ENCODE assay signal across 8 cellular contexts in the genomic region with DNA sequence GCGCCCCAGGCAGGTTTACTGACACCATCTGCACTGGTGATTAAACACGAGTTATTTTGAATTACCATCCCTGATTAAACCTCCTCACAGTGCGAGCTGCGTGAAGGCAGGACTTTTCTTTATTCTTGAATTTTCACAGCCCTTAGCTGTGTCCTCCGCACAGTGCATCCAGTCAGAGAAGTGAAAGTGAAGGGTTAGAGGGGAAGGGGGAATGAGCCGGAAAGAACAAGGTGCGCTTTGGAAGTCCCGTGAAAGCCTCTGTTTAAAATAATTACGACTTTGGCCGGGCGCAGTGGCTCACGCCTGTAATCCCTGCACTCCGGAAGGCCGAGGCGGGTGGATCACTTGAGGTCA. TPM values are rescaled to one million over a fixed set of nuclear protein-coding genes. Genes with fewer than 3 reads are reported as not detected.
DNase-seq lines count a peak whose midpoint lies in the region; ATAC-seq, FAIRE-seq and TF ChIP-seq lines count a peak whose summit lies in the region.
"Not testable (repeated sequence)": the region's sequence is repeated elsewhere in the genome, so short reads cannot be mapped to it uniquely, and the experiment has no call there.

No MANE protein-coding gene starts in this region.

- not testable (repeated sequence) for H2BK5ac ChIP-seq in H1 (ENCODE audit: low read depth, low read length)

- TF ChIP-seq EP300 in H1 (IDR thresholded peaks at IDR 0.05; ENCODE audit: borderline replicate concordance in 1 of 2, low read depth in 2 of 2, low read length in 2 of 2); ovary (IDR thresholded peaks at IDR 0.05); stomach (IDR thresholded peaks at IDR 0.05): not testable (repeated sequence)

- H3K27me3 ChIP-seq in A673 (replicated peaks; ENCODE audit: insufficient read depth, low read depth, low read length, poor library complexity); HUES64 (ENCODE audit: insufficient read depth, low read length); H1 (replicated peaks in 1 of 4; ENCODE audit: control insufficient read depth in 3 of 4, extremely low read depth in 1 of 4, insufficient read depth in 3 of 4, low read length in 3 of 4); left ventricle myocardium inferior (ENCODE audit: low read depth); lower lobe of right lung (ENCODE audit: low read depth); ovary; stomach: not testable (repeated sequence)

- intact Hi-C loops in A673 (cut with micrococcal nuclease; ENCODE audit: unreplicated experiment); left ventricle myocardium inferior (cut with micrococcal nuclease); lower lobe of right lung (cut with DNase I); ovary (cut with DNase I); stomach (cut with DNase I; ENCODE audit: low total_unique reads): not testable (repeated sequence)

- H3K4me3 ChIP-seq in A673 (ENCODE audit: low read depth, low read length, poor library complexity, severe bottlenecking): not testable (repeated sequence)
- H3K4me3 ChIP-seq in HUES64 (ENCODE audit: low read length) (peak overlapping the region; percentile 20), H1 (ENCODE audit: extremely low read depth in 1 of 4, insufficient read depth in 2 of 4, low read depth in 3 of 4, low read length in 4 of 4) (peak overlapping the region in 1 of 4 experiments; percentile 31; a peak in 2 of 8 replicates), left ventricle myocardium inferior (peak overlapping the region; percentile 61), lower lobe of right lung (peak overlapping the region; percentile 39), ovary (peak overlapping the region; percentile 32), stomach (peak overlapping the region; percentile 25 to 41 (median 36))

- H3K27ac ChIP-seq in A673 (ENCODE audit: low read depth, low read length, poor library complexity, severe bottlenecking) (peak overlapping the region; percentile 71), left ventricle myocardium inferior (replicated peaks) (peak overlapping the region; percentile 76), lower lobe of right lung (peak overlapping the region; percentile 60), ovary (peak overlapping the region; percentile 53 to 66), stomach (peak overlapping the region; percentile 62 to 86 (median 83))
- H3K27ac ChIP-seq in HUES64 (ENCODE audit: low read depth, low read length); H1 (ENCODE audit: low read depth, low read length): not testable (repeated sequence)

- not testable (repeated sequence) for TF ChIP-seq POLR2A in H1 (IDR thresholded peaks at IDR 0.05; ENCODE audit: control extremely low read depth in 1 of 2, low read depth in 2 of 2, low read length in 2 of 2); ovary (IDR thresholded peaks at IDR 0.05); stomach (IDR thresholded peaks at IDR 0.05)

- H3K4me1 Mint-ChIP-seq in activated naive CD8-positive, alpha-beta T cell treated with anti-CD3 and anti-CD28 coated beads for 36 hours: peaks cover 16% of the 10 kb centered on the region

- not testable (repeated sequence) for H2AFZ ChIP-seq in H1 (ENCODE audit: low read length)

- H3K4ac ChIP-seq in H1 (replicated peaks; ENCODE audit: insufficient read length, low read depth, low read length): not testable (repeated sequence)

- H2BK15ac ChIP-seq in H1 (ENCODE audit: low read length): not testable (repeated sequence)

- WGBS in HUES64: 0% methylated on average over 1 of the region's 15 CpGs
- no CpG with 5 or more reads among the region's 15 CpGs for WGBS in H1 (ENCODE audit: extremely low coverage in 1 of 2, insufficient coverage in 1 of 2, insufficient read length in 1 of 2, insufficient replicate concordance in 2 of 2, low coverage in 1 of 2, low lambda C conversion rate in 2 of 2, missing lambda C conversion rate in 1 of 2), 2 experiments
- WGBS in ovary, 3 donors: 0 to 4% (median 2%) methylated on average over 6 to 7 of the region's 15 CpGs
- WGBS in stomach, 5 donors: 0 to 11% (median 3%) methylated on average over 1 to 6 of the region's 15 CpGs; no CpG with 5 or more reads in 1 of the 5 donors

- H3K79me2 ChIP-seq in H1 (ENCODE audit: control insufficient read depth in 1 of 2, insufficient read depth in 2 of 2, low read length in 2 of 2): not testable (repeated sequence)

- not testable (repeated sequence) for TF ChIP-seq CTCF in A673 (conservative IDR thresholded peaks at IDR 0.05; ENCODE audit: low read depth, low read length); H1 (IDR thresholded peaks at IDR 0.05; ENCODE audit: control extremely low read depth in 1 of 3, insufficient read depth in 1 of 3, low read depth in 1 of 3, low read length in 3 of 3); left ventricle myocardium inferior (IDR thresholded peaks at IDR 0.05; ENCODE audit: borderline replicate concordance); lower lobe of right lung (IDR thresholded peaks at IDR 0.05); ovary (IDR thresholded peaks at IDR 0.05); stomach (IDR thresholded peaks at IDR 0.05)

- TF ChIP-seq RAD21 in H1 (IDR thresholded peaks at IDR 0.05 in 1 of 2, conservative IDR thresholded peaks at IDR 0.05 in 1 of 2; ENCODE audit: low read depth in 2 of 2, low read length in 2 of 2): not testable (repeated sequence)

- H3K27me3 Mint-ChIP-seq in activated naive CD8-positive, alpha-beta T cell treated with anti-CD3 and anti-CD28 coated beads for 36 hours: not testable (repeated sequence)

- ATAC-seq in lower lobe of right lung: peak; percentile 14 to 45

- not testable (repeated sequence) for H3K9me3 ChIP-seq in A673 (ENCODE audit: low read depth, low read length, poor library complexity, severe bottlenecking); HUES64 (ENCODE audit: insufficient read depth, low read depth, low read length); H1 (ENCODE audit: insufficient read depth in 2 of 2, low read depth in 1 of 2, low read length in 1 of 2); left ventricle myocardium inferior (replicated peaks); lower lobe of right lung; ovary; stomach

- H2AK5ac ChIP-seq in H1 (ENCODE audit: low read depth, low read length): not testable (repeated sequence)

- H3K79me1 ChIP-seq in H1 (ENCODE audit: low read depth, low read length): not testable (repeated sequence)

- H3K14ac ChIP-seq in H1 (ENCODE audit: insufficient read length): not testable (repeated sequence)

- not testable (repeated sequence) for H3K9me3 Mint-ChIP-seq in activated naive CD8-positive, alpha-beta T cell treated with anti-CD3 and anti-CD28 coated beads for 36 hours

- not testable (repeated sequence) for H3K9ac ChIP-seq in HUES64 (ENCODE audit: low read depth, low read length); H1 (replicated peaks in 1 of 4; ENCODE audit: extremely low read depth in 1 of 4, low read depth in 3 of 4, low read length in 3 of 4)

- H2BK20ac ChIP-seq in H1 (ENCODE audit: low read length): not testable (repeated sequence)

- H3K23ac ChIP-seq in H1 (ENCODE audit: insufficient read length): not testable (repeated sequence)

- H2BK120ac ChIP-seq in H1 (replicated peaks; ENCODE audit: low read depth, low read length): not testable (repeated sequence)

- H3K4me1 ChIP-seq in A673 (ENCODE audit: insufficient read depth, low read length, poor library complexity, severe bottlenecking) (peaks cover 19% of the 10 kb centered on the region), HUES64 (ENCODE audit: insufficient read depth, low read length) (peaks cover 14% of the 10 kb centered on the region), left ventricle myocardium inferior (peaks cover 29% of the 10 kb centered on the region), lower lobe of right lung (peaks cover 12% of the 10 kb centered on the region), stomach (peaks cover 4 to 26% (median 16%) of the 10 kb centered on the region in 4 donors)
- not testable (repeated sequence) for H3K4me1 ChIP-seq in H1 (replicated peaks in 1 of 4; ENCODE audit: control insufficient read depth in 3 of 4, insufficient read depth in 4 of 4, low read length in 3 of 4); ovary (ENCODE audit: insufficient read depth)

- H4K91ac ChIP-seq in H1 (replicated peaks; ENCODE audit: insufficient read length, low read length): not testable (repeated sequence)

- not testable (repeated sequence) for FAIRE-seq in H1 (lab: Jason Lieb, UNC)

- H3K4me3 Mint-ChIP-seq in activated naive CD8-positive, alpha-beta T cell treated with anti-CD3 and anti-CD28 coated beads for 36 hours: peak overlapping the region; percentile 29

- not testable (repeated sequence) for H3K56ac ChIP-seq in H1 (replicated peaks; ENCODE audit: insufficient read length, low read depth, low read length)

- not testable (repeated sequence) for H3K36me3 ChIP-seq in A673 (ENCODE audit: insufficient read depth, low read length, poor library complexity, severe bottlenecking); HUES64 (ENCODE audit: insufficient read depth, low read length); H1 (ENCODE audit: control insufficient read depth in 2 of 4, insufficient read depth in 4 of 4, low read length in 3 of 4); left ventricle myocardium inferior; lower lobe of right lung; ovary; stomach

- H4K8ac ChIP-seq in H1 (ENCODE audit: extremely low read depth, insufficient read depth, low read length): not testable (repeated sequence)

- not testable (repeated sequence) for BruUV-seq in A673 (replicated peaks; lab: Mats Ljungman, UMichigan)

- not testable (repeated sequence) for H2BK12ac ChIP-seq in H1 (ENCODE audit: low read depth, low read length)

- not testable (repeated sequence) for H4K20me1 ChIP-seq in H1 (replicated peaks in 1 of 2; ENCODE audit: control insufficient read depth in 1 of 2, insufficient read depth in 2 of 2, low read length in 2 of 2)

- H3K36me3 Mint-ChIP-seq in activated naive CD8-positive, alpha-beta T cell treated with anti-CD3 and anti-CD28 coated beads for 36 hours: not testable (repeated sequence)

- CTCF ChIA-PET in A673 (lab: Charles Lee); H1 (lab: Charles Lee; ENCODE audit: partially characterized antibody): not testable (repeated sequence)

- DNase-seq in A673 (ENCODE audit: low spot score); activated naive CD8-positive, alpha-beta T cell treated with anti-CD3 and anti-CD28 coated beads for 36 hours; H1 (ENCODE audit: low read depth in 1 of 2, low spot score in 2 of 2); left ventricle myocardium inferior; lower lobe of right lung; ovary; stomach: not testable (repeated sequence)

- not testable (repeated sequence) for H3K23me2 ChIP-seq in H1 (ENCODE audit: low read depth, low read length)

- H3K18ac ChIP-seq in H1 (ENCODE audit: extremely low read depth, low read length): not testable (repeated sequence)

- peak overlapping the region; percentile 45 to 55; a peak in 2 of 4 replicates for H3K4me2 ChIP-seq in H1 (ENCODE audit: insufficient read depth in 1 of 2, low read depth in 2 of 2, low read length in 2 of 2)

- POLR2A ChIA-PET in A673 (lab: Charles Lee; ENCODE audit: low non-redundant PET); H1 (lab: Charles Lee; ENCODE audit: partially characterized antibody): not testable (repeated sequence)

- not testable (repeated sequence) for H4K5ac ChIP-seq in H1 (ENCODE audit: insufficient read length, low read depth, low read length)

- H3K27ac Mint-ChIP-seq in activated naive CD8-positive, alpha-beta T cell treated with anti-CD3 and anti-CD28 coated beads for 36 hours: not testable (repeated sequence)

RNA-seq across cellular contexts. Expression of a gene that starts 4.0 kb away (rescaled TPM):
- 26.2 and 32.3 TPM in 2 replicates for total RNA-seq in A673 (2021)
- polyA plus RNA-seq in HUES64 (2013, experiment 1 of 2): 11.3 TPM
- 10.8 TPM for polyA plus RNA-seq in HUES64 (2013, experiment 2 of 2)
- 10 to 100 TPM; 23.0 TPM for total RNA-seq in activated naive CD8-positive, alpha-beta T cell treated with anti-CD3 and anti-CD28 coated beads for 36 hours
- total RNA-seq in H1 (2021; fragmentation: NEBNext Ultra II Directional; extraction: Animal tissue kit (Norgen Biotek cat#: 25700)): 10.7 and 11.6 TPM in 2 replicates
- polyA plus RNA-seq in H1 (2011; rRNA removed): 3.8 and 5.6 TPM in 2 replicates
- 6.8 TPM for polyA plus RNA-seq in H1 (2011; cell fraction: cytosol; rRNA removed)
- polyA plus RNA-seq in H1 (2011; cell fraction: nucleus; rRNA removed): 3.2 TPM
- 6.0 to 10.5 TPM (median 7.3 TPM) in 4 replicates for polyA plus RNA-seq in H1 (2012, experiment 1 of 2)
- polyA plus RNA-seq in H1 (2012, experiment 2 of 2): 3.2 TPM
- 9.6 TPM for polyA plus RNA-seq in H1 (2013, experiment 1 of 2)
- polyA plus RNA-seq in H1 (2013, experiment 2 of 2): 9.2 TPM
- polyA minus RNA-seq in H1 (2011; rRNA and poly(A)+ RNA removed): 7.6 and 10.4 TPM in 2 replicates
- polyA minus RNA-seq in H1 (2011; cell fraction: cytosol; rRNA and poly(A)+ RNA removed): 5.5 TPM
- 23.6 TPM for polyA minus RNA-seq in H1 (2011; cell fraction: nucleus; rRNA and poly(A)+ RNA removed)
- 16.4 TPM for total RNA-seq in left ventricle myocardium inferior
- 31.0 TPM for total RNA-seq in lower lobe of right lung
- 10 to 100 TPM; 20.3 to 32.6 (median 27.4) TPM for total RNA-seq in ovary
- 10 to 100 TPM; 14.6 to 34.6 TPM for polyA plus RNA-seq in ovary
- 10 to 100 TPM in 4 of 5 donors, 1 to 10 TPM in 1; 1.7 to 82.4 (median 22.3) TPM for total RNA-seq in stomach
- polyA plus RNA-seq in stomach: 10 to 100 TPM; 11.4 to 18.9 (median 17.2) TPM
